Comparison of ENCODE assay signal across 34 cellular contexts in the genomic region with DNA sequence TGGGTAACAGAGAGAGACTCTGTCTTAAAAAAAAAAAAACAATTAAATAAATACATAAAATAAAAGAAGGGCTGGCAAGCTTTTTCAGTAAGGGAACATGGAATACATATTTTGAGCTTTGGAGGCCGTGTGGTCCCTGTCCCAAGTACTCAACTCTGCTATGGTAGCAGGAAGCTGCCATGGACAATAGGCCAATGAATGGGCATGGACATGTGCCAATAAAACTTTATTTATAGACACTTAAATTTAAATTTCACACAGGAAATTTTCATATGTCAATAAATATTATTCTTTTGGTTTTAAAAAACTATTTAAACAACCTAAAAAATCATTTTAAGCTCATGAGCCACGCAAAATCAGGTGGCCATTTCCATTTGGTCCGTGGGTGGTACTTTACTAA. TPM values are rescaled to one million over a fixed set of nuclear protein-coding genes. Genes with fewer than 3 reads are reported as not detected.
"Had no signal": no experiment of that assay in that cellular context is flagged by ENCODE, and none has a peak within 500 bp of the region (broad histone marks: within the 10 kb centered on the region; RNA-seq: fewer than 3 reads in every experiment).

No MANE protein-coding gene starts in this region.

- H3K36me3 ChIP-seq: adrenal gland, brain microvascular endothelial cell, breast epithelium had no signal

- ATAC-seq: activated CD8-positive, alpha-beta T cell treated with anti-CD3 and anti-CD28 coated beads for 36 hours; activated naive CD4-positive, alpha-beta T cell treated with anti-CD3 and anti-CD28 coated beads, Interleukin-2, amount 50 U/mL, for 72 hours; activated T-cell treated with anti-CD3 and anti-CD28 coated beads, Interleukin-2, amount 50 U/mL, for 4 hours; activated T-cell treated with anti-CD3 and anti-CD28 coated beads, Interleukin-2, amount 50 U/mL, for 72 hours; activated T-helper 17 cell treated with anti-CD3 and anti-CD28 coated beads, Interleukin-2, amount 50 U/mL, for 72 hours; body of pancreas had no signal

- H3K27me3 ChIP-seq: adrenal gland, body of pancreas, brain microvascular endothelial cell had no signal

- H3K9me3 ChIP-seq: adrenal gland, body of pancreas, breast epithelium had no signal

- H3K4me3 ChIP-seq: adrenal gland, body of pancreas, breast epithelium had no signal

- FAIRE-seq: astrocyte, TTC549 had no signal

- DNase-seq: activated B cell treated with CpG ODN at 0.5 μM for 24 hours; activated CD4-positive, alpha-beta memory T cell treated with anti-CD3 and anti-CD28 coated beads for 36 hours; activated CD4-positive, alpha-beta T cell treated with anti-CD3 and anti-CD28 coated beads for 4 hours; activated CD4-positive, alpha-beta T cell treated with anti-CD3 and anti-CD28 coated beads, Interleukin-2, amount 10 ng/mL, durations not matched to agents 24 days and 14 days; activated CD4-positive, alpha-beta T cell treated with anti-CD3 and anti-CD28 coated beads, Interleukin-2, amount 50 U/mL, for 1 hour; activated CD4-positive, alpha-beta T cell treated with anti-CD3 and anti-CD28 coated beads, Interleukin-2, amount 50 U/mL, for 4 hours; activated CD4-positive, CD25-positive, alpha-beta regulatory T cell treated with anti-CD3 and anti-CD28 coated beads, Interleukin-2, amount 50 U/mL, for 72 hours; activated CD8-positive, alpha-beta memory T cell treated with anti-CD3 and anti-CD28 coated beads, Interleukin-2, amount 50 U/mL, for 4 hours; activated CD8-positive, alpha-beta T cell treated with anti-CD3 and anti-CD28 coated beads for 36 hours; activated effector memory CD4-positive, alpha-beta T cell treated with anti-CD3 and anti-CD28 coated beads, Interleukin-2, amount 50 U/mL, for 16 hours; activated gamma-delta T cell treated with Interleukin-2 at 50 U/mL for 16 hours; activated naive CD4-positive, alpha-beta T cell; activated naive CD4-positive, alpha-beta T cell treated with anti-CD3 and anti-CD28 coated beads for 36 hours; activated naive CD4-positive, alpha-beta T cell treated with anti-CD3 and anti-CD28 coated beads, Interleukin-2, amount 50 U/mL, for 16 hours; activated naive CD8-positive, alpha-beta T cell treated with anti-CD3 and anti-CD28 coated beads for 36 hours; activated T-cell treated with anti-CD3 and anti-CD28 coated beads for 4 hours; activated T-cell treated with anti-CD3 and anti-CD28 coated beads, Interleukin-2, amount 50 U/mL, for 1 hour; activated T-cell treated with anti-CD3 and anti-CD28 coated beads, Interleukin-2, amount 50 U/mL, for 4 hours; activated T-cell treated with anti-CD3 and anti-CD28 coated beads, Interleukin-2, amount 50 U/mL, for 72 hours; adrenal gland; amniotic stem cell; aorta; body of pancreas; brain microvascular endothelial cell; central memory CD4-positive, alpha-beta T cell; T-helper 2 cell; T-helper 9 cell had no signal

- H3K27ac ChIP-seq: adrenal gland, body of pancreas, brain microvascular endothelial cell, breast epithelium, VCaP had no signal

RNA-seq across cellular contexts. Expression of gene OTOA, which starts 3.8 kb away (rescaled TPM):
- total RNA-seq: activated CD4-positive, alpha-beta memory T cell treated with anti-CD3 and anti-CD28 coated beads for 36 hours; activated CD4-positive, alpha-beta T cell treated with anti-CD3 and anti-CD28 coated beads, Interleukin-2, amount 10 ng/mL, durations not matched to agents 24 days and 14 days; activated naive CD4-positive, alpha-beta T cell treated with anti-CD3 and anti-CD28 coated beads for 36 hours; activated T-cell treated with anti-CD3 and anti-CD28 coated beads, Interleukin-2, amount 50 U/mL, for 4 hours; activated T-helper 1 cell treated with anti-CD3 and anti-CD28 coated beads, Interleukin-12 subunit alpha, Interleukin-12 subunit beta, Interleukin-2, Interleukin-4 antibody, amounts not matched to agents 30 ng/mL and 10 ng/mL and 1 ng/mL, durations not matched to agents 14 hours and 24 hours and 36 hours had no signal
- polyA plus RNA-seq: aorta had no signal

RNA-seq across cellular contexts. Expression of gene IGSF6, which starts 15.2 kb away (rescaled TPM):
- total RNA-seq: activated CD4-positive, alpha-beta T cell treated with anti-CD3 and anti-CD28 coated beads, Interleukin-2, amount 10 ng/mL, durations not matched to agents 24 days and 14 days; activated naive CD4-positive, alpha-beta T cell treated with anti-CD3 and anti-CD28 coated beads for 36 hours; activated T-cell treated with anti-CD3 and anti-CD28 coated beads, Interleukin-2, amount 50 U/mL, for 4 hours; activated T-helper 1 cell treated with anti-CD3 and anti-CD28 coated beads, Interleukin-12 subunit alpha, Interleukin-12 subunit beta, Interleukin-2, Interleukin-4 antibody, amounts not matched to agents 30 ng/mL and 10 ng/mL and 1 ng/mL, durations not matched to agents 14 hours and 24 hours and 36 hours; astrocyte had no signal
